In genomic region chr4:84264652-84265051, GRCh38 we compare ENCODE assay signal across 11 cellular contexts.
"Had no signal": no experiment of that assay in that cellular context is flagged by ENCODE, and none has a peak within 500 bp of the region (broad histone marks: within the 10 kb centered on the region; RNA-seq: fewer than 3 reads in every experiment).

No MANE protein-coding gene starts in this region.

- H3K4me3 ChIP-seq: GM23248, GM23338, HAP-1 had no signal

- H3K27ac ChIP-seq: GM23248 had no signal

- ATAC-seq: GM23338, HCT116 had no signal

- DNase-seq: GM23248, GOT3, H7, H9, HCEC 1CT, HFFc6 had no signal

- FAIRE-seq: H1, H54 had no signal

- H3K36me3 ChIP-seq: HAP-1 had no signal

- H3K9me3 ChIP-seq: HAP-1 had no signal

- H3K4me1 ChIP-seq: HAP-1 had no signal
